ENCODE assay signal across 40 cellular contexts in genomic region chr1:3426956-3427535, GRCh38. TPM values are rescaled to one million over a fixed set of nuclear protein-coding genes. Genes with fewer than 3 reads are reported as not detected.
"Had no signal": no experiment of that assay in that cellular context is flagged by ENCODE, and none has a peak within 500 bp of the region (broad histone marks: within the 10 kb centered on the region; RNA-seq: fewer than 3 reads in every experiment).

No MANE protein-coding gene starts in this region.

- H3K27ac ChIP-seq: brain microvascular endothelial cell, cardiac muscle cell, Peyer's patch, WERI-Rb-1 had no signal

- H3K36me3 ChIP-seq: brain microvascular endothelial cell, MG63, Peyer's patch, WERI-Rb-1 had no signal

- H3K27ac Mint-ChIP-seq: activated CD4-positive, alpha-beta memory T cell treated with anti-CD3 and anti-CD28 coated beads, Interleukin-2, amount 10 ng/mL, durations not matched to agents 7 days and 5 days; activated CD8-positive, alpha-beta memory T cell treated with anti-CD3 and anti-CD28 coated beads, Interleukin-2, amount 10 ng/mL, durations not matched to agents 7 days and 5 days; activated naive CD8-positive, alpha-beta T cell treated with anti-CD3 and anti-CD28 coated beads for 36 hours; activated T-cell treated with anti-CD3 and anti-CD28 coated beads, Interleukin-2, amount 50 U/mL, for 72 hours; activated T-helper 17 cell treated with anti-CD3 and anti-CD28 coated beads, Interleukin-2, amount 50 U/mL, for 72 hours; IgD-negative memory B cell had no signal

- H3K27me3 ChIP-seq: brain microvascular endothelial cell, cardiac muscle cell, MG63, Peyer's patch had no signal

- ATAC-seq: activated CD8-positive, alpha-beta memory T cell treated with anti-CD3 and anti-CD28 coated beads, Interleukin-2, amount 10 ng/mL, durations not matched to agents 7 days and 5 days; activated T-cell treated with anti-CD3 and anti-CD28 coated beads, Interleukin-2, amount 50 U/mL, for 72 hours; activated T-helper 17 cell treated with anti-CD3 and anti-CD28 coated beads, Interleukin-2, amount 50 U/mL, for 72 hours; PC-3 had no signal

- H3K9me3 ChIP-seq: MG63, Peyer's patch had no signal

- H3K36me3 Mint-ChIP-seq: activated CD8-positive, alpha-beta memory T cell treated with anti-CD3 and anti-CD28 coated beads, Interleukin-2, amount 10 ng/mL, durations not matched to agents 7 days and 5 days; activated naive CD8-positive, alpha-beta T cell treated with anti-CD3 and anti-CD28 coated beads for 36 hours; IgD-negative memory B cell had no signal

- H3K4me3 ChIP-seq: cardiac muscle cell, MG63, Peyer's patch had no signal

- H3K4me3 Mint-ChIP-seq: activated CD4-positive, alpha-beta memory T cell treated with anti-CD3 and anti-CD28 coated beads, Interleukin-2, amount 10 ng/mL, durations not matched to agents 7 days and 5 days; activated CD8-positive, alpha-beta memory T cell treated with anti-CD3 and anti-CD28 coated beads, Interleukin-2, amount 10 ng/mL, durations not matched to agents 7 days and 5 days; activated naive CD8-positive, alpha-beta T cell treated with anti-CD3 and anti-CD28 coated beads for 36 hours; activated T-cell treated with anti-CD3 and anti-CD28 coated beads, Interleukin-2, amount 50 U/mL, for 72 hours; activated T-helper 17 cell treated with anti-CD3 and anti-CD28 coated beads, Interleukin-2, amount 50 U/mL, for 72 hours; IgD-negative memory B cell had no signal

- H3K27me3 Mint-ChIP-seq: activated CD4-positive, alpha-beta memory T cell treated with anti-CD3 and anti-CD28 coated beads, Interleukin-2, amount 10 ng/mL, durations not matched to agents 7 days and 5 days; activated CD8-positive, alpha-beta memory T cell treated with anti-CD3 and anti-CD28 coated beads, Interleukin-2, amount 10 ng/mL, durations not matched to agents 7 days and 5 days had no signal

- H3K4me1 Mint-ChIP-seq: activated CD4-positive, alpha-beta memory T cell treated with anti-CD3 and anti-CD28 coated beads, Interleukin-2, amount 10 ng/mL, durations not matched to agents 7 days and 5 days; activated CD8-positive, alpha-beta memory T cell treated with anti-CD3 and anti-CD28 coated beads, Interleukin-2, amount 10 ng/mL, durations not matched to agents 7 days and 5 days; activated naive CD8-positive, alpha-beta T cell treated with anti-CD3 and anti-CD28 coated beads for 36 hours; activated T-helper 17 cell treated with anti-CD3 and anti-CD28 coated beads, Interleukin-2, amount 50 U/mL, for 72 hours; IgD-negative memory B cell had no signal

- H3K9me3 Mint-ChIP-seq: activated CD4-positive, alpha-beta memory T cell treated with anti-CD3 and anti-CD28 coated beads, Interleukin-2, amount 10 ng/mL, durations not matched to agents 7 days and 5 days; activated naive CD8-positive, alpha-beta T cell treated with anti-CD3 and anti-CD28 coated beads for 36 hours; activated T-cell treated with anti-CD3 and anti-CD28 coated beads, Interleukin-2, amount 50 U/mL, for 72 hours; activated T-helper 17 cell treated with anti-CD3 and anti-CD28 coated beads, Interleukin-2, amount 50 U/mL, for 72 hours; IgD-negative memory B cell had no signal

- DNase-seq: activated CD4-positive, alpha-beta memory T cell treated with anti-CD3 and anti-CD28 coated beads, Interleukin-2, amount 10 ng/mL, durations not matched to agents 7 days and 5 days; activated CD4-positive, alpha-beta T cell treated with anti-CD3 and anti-CD28 coated beads for 1 hour; activated CD4-positive, alpha-beta T cell treated with anti-CD3 and anti-CD28 coated beads for 48 hours; activated CD4-positive, CD25-positive, alpha-beta regulatory T cell; activated CD8-positive, alpha-beta memory T cell treated with anti-CD3 and anti-CD28 coated beads for 24 hours; activated CD8-positive, alpha-beta memory T cell treated with anti-CD3 and anti-CD28 coated beads, Interleukin-2, amount 10 ng/mL, durations not matched to agents 7 days and 5 days; activated CD8-positive, alpha-beta memory T cell treated with anti-CD3 and anti-CD28 coated beads, Interleukin-2, amount 50 U/mL, for 48 hours; activated effector memory CD4-positive, alpha-beta T cell treated with anti-CD3 and anti-CD28 coated beads, Interleukin-2, amount 50 U/mL, for 16 hours; activated naive CD4-positive, alpha-beta T cell; activated naive CD4-positive, alpha-beta T cell treated with anti-CD3 and anti-CD28 coated beads, Interleukin-2, amount 50 U/mL, for 16 hours; activated naive CD8-positive, alpha-beta T cell treated with anti-CD3 and anti-CD28 coated beads for 36 hours; activated T-cell treated with anti-CD3 and anti-CD28 coated beads, Interleukin-2, amount 50 U/mL, for 72 hours; amniotic stem cell; brain microvascular endothelial cell; Kasumi-1; KG1; MG63; MV-4-11; NCI-H1092; NCI-H1417; NCI-H146; NCI-H187; NCI-H2029 treated with DMSO at 0.1 percent for 48 hours; NCI-H2107; NCI-H2171; NCI-H510A; NCI-H526; NCI-H748 treated with DMSO at 0.1 percent for 48 hours; NK-92 treated with Interleukin-12 subunit alpha and Interleukin-12 subunit beta, amount 100 ng/mL, for 24 hours; PC-3; Peyer's patch; RPMI8226; SW 1271; T-helper 1 cell; T-helper 2 cell; T-helper 9 cell; WERI-Rb-1 had no signal

RNA-seq across cellular contexts. Expression of gene ARHGEF16, which starts 27.4 kb away (rescaled TPM):
- total RNA-seq: activated CD4-positive, alpha-beta memory T cell treated with anti-CD3 and anti-CD28 coated beads, Interleukin-2, amount 10 ng/mL, durations not matched to agents 7 days and 5 days; activated CD8-positive, alpha-beta memory T cell treated with anti-CD3 and anti-CD28 coated beads, Interleukin-2, amount 10 ng/mL, durations not matched to agents 7 days and 5 days had no signal
- polyA plus RNA-seq: IgD-negative memory B cell had no signal
